11 cellular contexts compared by ENCODE assay signal in the genomic region with DNA sequence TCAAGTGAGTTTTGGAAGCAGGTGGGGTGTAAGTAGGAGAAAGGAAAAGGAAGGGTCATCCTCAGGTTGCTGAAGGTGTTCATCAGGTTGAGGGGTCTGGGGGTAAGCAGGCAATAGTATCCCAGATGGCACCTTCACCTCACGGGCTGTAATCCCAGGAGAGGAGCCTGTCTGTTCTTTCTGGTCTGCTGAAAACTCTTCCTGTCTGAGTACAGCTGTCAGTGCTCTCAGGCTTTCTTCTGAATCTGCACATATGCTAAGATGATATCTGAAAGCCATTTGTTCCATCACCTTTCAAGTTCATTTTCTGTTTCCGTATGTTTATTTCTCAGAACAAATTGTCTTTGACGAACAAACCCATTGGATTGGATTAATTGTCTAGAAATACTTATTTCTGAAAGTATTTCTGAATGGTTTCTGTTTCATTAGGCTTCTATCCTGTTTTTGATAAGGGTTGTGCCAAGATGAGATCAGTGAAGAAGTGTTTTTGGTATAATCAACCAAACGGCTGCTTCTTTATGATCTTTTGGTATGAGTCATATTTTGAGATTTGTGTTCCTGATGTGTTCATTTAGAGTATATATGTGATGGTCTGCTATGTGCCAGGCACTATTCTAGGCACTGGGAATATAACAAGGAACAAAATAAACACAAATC. TPM values are rescaled to one million over a fixed set of nuclear protein-coding genes. Genes with fewer than 3 reads are reported as not detected.
DNase-seq lines count a peak whose midpoint lies in the region; ATAC-seq, FAIRE-seq and TF ChIP-seq lines count a peak whose summit lies in the region.
"Had no signal": no experiment of that assay in that cellular context is flagged by ENCODE, and none has a peak within 500 bp of the region (broad histone marks: within the 10 kb centered on the region; RNA-seq: fewer than 3 reads in every experiment).

No MANE protein-coding gene starts in this region.

- ATAC-seq in GM18858 (IDR thresholded peaks at IDR 0.05; ENCODE audit: unreplicated experiment) (peak; percentile 56), HG03139 (IDR thresholded peaks at IDR 0.05; ENCODE audit: unreplicated experiment) (peak; percentile 56), K562 (no peak), omental fat pad (ENCODE audit: low FRiP score) (no peak)
- ATAC-seq: left lobe of liver had no signal

- no peak for TF ChIP-seq CTCF in AG04450 (IDR thresholded peaks at IDR 0.05; ENCODE audit: low read depth, low read length)
- no peak for TF ChIP-seq CTCF in K562 (IDR thresholded peaks at IDR 0.05 in 2 of 3, conservative IDR thresholded peaks at IDR 0.05 in 1 of 3; ENCODE audit: insufficient read depth in 2 of 3, low read depth in 1 of 3, low read length in 3 of 3)
- no peak for TF ChIP-seq CTCF in omental fat pad (IDR thresholded peaks at IDR 0.05)

- peaks cover 88% of the 10 kb centered on the region for H3K79me2 ChIP-seq in K562 (ENCODE audit: control insufficient read depth, insufficient read depth, low read length)

- BruUV-seq in K562 (replicated peaks; lab: Mats Ljungman, UMichigan) = no TSS peak

- H2AFZ ChIP-seq in K562 (ENCODE audit: low read depth, low read length) = no peak overlapping the region

- FAIRE-seq in K562 (lab: Jason Lieb, UNC) = peak; percentile 23

- peak overlapping the region in 1 of 2 experiments; percentile 32; a peak in 1 of 4 replicates for H3K9ac ChIP-seq in K562 (ENCODE audit: insufficient read depth in 1 of 2, low read depth in 2 of 2, low read length in 2 of 2)

- intact Hi-C loops in K562 (cut with micrococcal nuclease) = no loop called here

- no peaks in the 10 kb centered on the region for H3K9me3 ChIP-seq in AG04450 (ENCODE audit: control insufficient read depth, insufficient read depth, low read length)
- no peaks in the 10 kb centered on the region for H3K9me3 ChIP-seq in K562 (replicated peaks; ENCODE audit: control insufficient read depth, insufficient read depth, low read depth, low read length)

- H3K9me1 ChIP-seq in K562 (ENCODE audit: control insufficient read depth, insufficient read depth, low read length) = peaks cover 15% of the 10 kb centered on the region

- no peaks in the 10 kb centered on the region for H3K27me3 ChIP-seq in AG04450 (ENCODE audit: control insufficient read depth, insufficient read depth, low read length)
- H3K27me3 ChIP-seq in K562 (ENCODE audit: control insufficient read depth in 2 of 2, insufficient read depth in 2 of 2, low read length in 2 of 2) = no peaks in the 10 kb centered on the region
- H3K27me3 ChIP-seq in H7 (ENCODE audit: control insufficient read depth, insufficient read depth, low read length) = no peaks in the 10 kb centered on the region

- DNase-seq in AG04450 (ENCODE audit: low read depth, low spot score) (no peak), K562 (ENCODE audit: extremely low read depth in 1 of 4, low spot score in 3 of 4) (no peak), H7 (no peak), T-helper 9 cell (no peak), omental fat pad (ENCODE audit: low spot score) (no peak), RKO (ENCODE audit: low spot score) (no peak)
- DNase-seq: NCI-H446 treated with DMSO at 0.1 percent for 48 hours had no signal

- TF ChIP-seq RAD21 in K562 (CRISPR knock-in tag; conservative IDR thresholded peaks at IDR 0.05 in 1 of 2, IDR thresholded peaks at IDR 0.05 in 1 of 2) = no peak

- H3K4me2 ChIP-seq in K562 (ENCODE audit: insufficient read depth, low read length) = no peak overlapping the region
- H3K4me2 ChIP-seq: smooth muscle cell had no signal

- 37% methylated on average over 4 of the region's 4 CpGs for WGBS in K562 (ENCODE audit: insufficient coverage, low coverage, missing lambda C conversion rate)

- CTCF ChIA-PET in AG04450 (lab: Charles Lee) = no interaction called here
- CTCF ChIA-PET in K562 (lab: Yijun Ruan, JAX; ENCODE audit: low intra/inter-chr PET ratio) = no interaction called here

- H3K4me3 ChIP-seq in AG04450 (ENCODE audit: low read depth, low read length) = no peak overlapping the region
- H3K4me3 ChIP-seq in K562 = no peak overlapping the region
- no peak overlapping the region for H3K4me3 ChIP-seq in H7 (ENCODE audit: insufficient read depth, low read depth, low read length)
- H3K4me3 ChIP-seq: smooth muscle cell had no signal

- TF ChIP-seq EP300 in K562 (IDR thresholded peaks at IDR 0.05; ENCODE audit: low read length) = no peak

- peaks cover 8 to 12% of the 10 kb centered on the region in 2 experiments; a peak in 2 of 5 replicates for H3K4me1 ChIP-seq in K562 (replicated peaks in 1 of 2; ENCODE audit: control insufficient read depth in 2 of 2, insufficient read depth in 2 of 2, low read length in 2 of 2)

- POLR2A ChIA-PET in AG04450 (lab: Yijun Ruan, JAX) = interaction anchor here (0.8 kb wide), 1 partner anchor 10 kb away, joined by 3 read pairs; no protein-coding TSS in a partner anchor
- POLR2A ChIA-PET in K562 (lab: Yijun Ruan, JAX) = no interaction called here

- in situ Hi-C loops in K562 (cut with MboI) = no loop called here

- H3K27ac ChIP-seq in AG04450 (ENCODE audit: low read depth, low read length) (peak overlapping the region; percentile 13), K562 (ENCODE audit: extremely low read depth, low read depth, low read length) (no peak overlapping the region)

- peaks cover 37% of the 10 kb centered on the region for H4K20me1 ChIP-seq in K562 (replicated peaks; ENCODE audit: control insufficient read depth, insufficient read depth, low read length)

- peaks cover 24% of the 10 kb centered on the region for H3K36me3 ChIP-seq in K562 (ENCODE audit: control insufficient read depth, insufficient read depth, low read length)
- no peaks in the 10 kb centered on the region; the same call in 1 of the 2 replicates for H3K36me3 ChIP-seq in H7 (replicated peaks; ENCODE audit: control insufficient read depth, insufficient read depth, low read length)

- TF ChIP-seq POLR2A in K562 (conservative IDR thresholded peaks at IDR 0.05) = no peak

RNA-seq across cellular contexts. Expression of gene ZNF592, which starts 13.3 kb away (rescaled TPM):
- polyA plus RNA-seq in AG04450 (2011; rRNA removed) (6.2 and 6.9 TPM in 2 replicates), K562 (2011; rRNA removed) (7.4 and 10.4 TPM in 2 replicates), K562 (2014; fragmentation: Illumina TruSeq; extraction: Trizol) (18.5 and 18.8 TPM in 2 replicates), K562 (2014; fragmentation: Nextera tagmentation; extraction: Ambion mirVana) (1 to 10 TPM in 1 of 2 experiments, under 1 TPM in 1; 0.88 to 1.7 TPM), K562 (2014; rRNA removed) (11.6 TPM in 2 replicates)
- polyA minus RNA-seq in AG04450 (2011; rRNA and poly(A)+ RNA removed) = 10.3 and 12.7 TPM in 2 replicates
- total RNA-seq in K562 (2011; cell fraction: chromatin; rRNA removed; ENCODE audit: low replicate concordance) = 22.7 and 35.2 TPM in 2 replicates
- 18.4 and 21.7 TPM in 2 replicates for total RNA-seq in K562 (2011; cell fraction: nucleolus; rRNA removed)
- 22.7 and 26.9 TPM in 2 replicates for total RNA-seq in K562 (2011; cell fraction: nucleoplasm; rRNA removed)
- total RNA-seq in K562 (2014; rRNA removed) (5.9 and 9.1 TPM in 2 replicates), K562 (2014; rRNA removed; fragmentation: Illumina TruSeq; extraction: Trizol) (6.3 and 6.6 TPM in 2 replicates), K562 (2015; rRNA removed; fragmentation: Illumina TruSeq; extraction: Trizol) (9.1 and 9.2 TPM in 2 replicates), K562 (2021) (22.0 and 23.8 TPM in 2 replicates), omental fat pad (10 to 100 TPM; 13.7 to 22.8 (median 20.0) TPM)
- polyA plus RNA-seq in K562 (2011; cell fraction: cytosol; rRNA removed) = 8.8 and 14.0 TPM in 2 replicates
- polyA plus RNA-seq in K562 (2011; cell fraction: nucleus; rRNA removed) = 15.9 and 24.2 TPM in 2 replicates
- polyA plus RNA-seq in K562 (2012) = 12.6 and 16.1 TPM in 2 replicates
- polyA minus RNA-seq in K562 (2011; rRNA and poly(A)+ RNA removed) = 7.6 and 8.8 TPM in 2 replicates
- 13.0 and 13.9 TPM in 2 replicates for polyA minus RNA-seq in K562 (2011; cell fraction: cytosol; rRNA and poly(A)+ RNA removed)
- 8.2 and 9.0 TPM in 2 replicates for polyA minus RNA-seq in K562 (2011; cell fraction: nucleus; rRNA and poly(A)+ RNA removed)
- 17.0 and 17.6 TPM in 2 replicates for total RNA-seq in H7 (2014; rRNA removed; shearing (Covaris generic))

RNA-seq across cellular contexts. Expression of gene SEC11A, which starts 45.7 kb away (rescaled TPM):
- polyA plus RNA-seq in AG04450 (2011; rRNA removed) (218 and 324 TPM in 2 replicates), K562 (2011; rRNA removed) (166 and 238 TPM in 2 replicates), K562 (2014; fragmentation: Illumina TruSeq; extraction: Trizol) (240 and 254 TPM in 2 replicates), K562 (2014; fragmentation: Nextera tagmentation; extraction: Ambion mirVana) (100 to 1,000 TPM; 206 to 229 TPM), K562 (2014; rRNA removed) (301 and 310 TPM in 2 replicates)
- polyA minus RNA-seq in AG04450 (2011; rRNA and poly(A)+ RNA removed) = 69.7 and 92.2 TPM in 2 replicates
- 73.8 and 151 TPM in 2 replicates for total RNA-seq in K562 (2011; cell fraction: chromatin; rRNA removed; ENCODE audit: low replicate concordance)
- 86.1 and 103 TPM in 2 replicates for total RNA-seq in K562 (2011; cell fraction: nucleolus; rRNA removed)
- total RNA-seq in K562 (2011; cell fraction: nucleoplasm; rRNA removed) = 189 and 195 TPM in 2 replicates
- total RNA-seq in K562 (2014; rRNA removed) (170 and 198 TPM in 2 replicates), K562 (2014; rRNA removed; fragmentation: Illumina TruSeq; extraction: Trizol) (270 and 314 TPM in 2 replicates), K562 (2015; rRNA removed; fragmentation: Illumina TruSeq; extraction: Trizol) (204 and 217 TPM in 2 replicates), K562 (2021) (175 and 183 TPM in 2 replicates), omental fat pad (100 to 1,000 TPM; 131 to 191 (median 149) TPM)
- 49.8 and 172 TPM in 2 replicates for polyA plus RNA-seq in K562 (2011; cell fraction: cytosol; rRNA removed)
- 32.1 and 71.9 TPM in 2 replicates for polyA plus RNA-seq in K562 (2011; cell fraction: nucleus; rRNA removed)
- polyA plus RNA-seq in K562 (2012) = 230 and 261 TPM in 2 replicates
- 166 and 171 TPM in 2 replicates for polyA minus RNA-seq in K562 (2011; rRNA and poly(A)+ RNA removed)
- 52.9 and 55.4 TPM in 2 replicates for polyA minus RNA-seq in K562 (2011; cell fraction: cytosol; rRNA and poly(A)+ RNA removed)
- polyA minus RNA-seq in K562 (2011; cell fraction: nucleus; rRNA and poly(A)+ RNA removed) = 17.9 and 29.9 TPM in 2 replicates
- total RNA-seq in H7 (2014; rRNA removed; shearing (Covaris generic)) = 153 and 187 TPM in 2 replicates

RNA-seq across cellular contexts. Expression of gene ALPK3, which starts 55.5 kb away (rescaled TPM):
- polyA plus RNA-seq in AG04450 (2011; rRNA removed) (0.04 and 0.09 TPM in 2 replicates), K562 (2011; rRNA removed) (0.07 and 0.20 TPM in 2 replicates), K562 (2014; fragmentation: Illumina TruSeq; extraction: Trizol) (0.04 and 0.08 TPM in 2 replicates), K562 (2014; fragmentation: Nextera tagmentation; extraction: Ambion mirVana) (not detected), K562 (2014; rRNA removed) (0.09 and 1.0 TPM in 2 replicates)
- polyA minus RNA-seq in AG04450 (2011; rRNA and poly(A)+ RNA removed) = 0.09 and 0.13 TPM in 2 replicates
- 0.23 and 0.32 TPM in 2 replicates for total RNA-seq in K562 (2011; cell fraction: chromatin; rRNA removed; ENCODE audit: low replicate concordance)
- 0.13 and 0.33 TPM in 2 replicates for total RNA-seq in K562 (2011; cell fraction: nucleolus; rRNA removed)
- 0.23 and 0.37 TPM in 2 replicates for total RNA-seq in K562 (2011; cell fraction: nucleoplasm; rRNA removed)
- total RNA-seq in K562 (2014; rRNA removed) (0.05 and 0.08 TPM in 2 replicates), K562 (2014; rRNA removed; fragmentation: Illumina TruSeq; extraction: Trizol) (0.03 and 0.07 TPM in 2 replicates), K562 (2015; rRNA removed; fragmentation: Illumina TruSeq; extraction: Trizol) (0.07 and 0.15 TPM in 2 replicates), K562 (2021) (0.07 and 0.13 TPM in 2 replicates), omental fat pad (1 to 10 TPM; 3.1 to 7.7 (median 3.8) TPM)
- polyA plus RNA-seq in K562 (2011; cell fraction: cytosol; rRNA removed) = 0.12 and 0.39 TPM in 2 replicates
- 0.20 and 0.25 TPM in 2 replicates for polyA plus RNA-seq in K562 (2011; cell fraction: nucleus; rRNA removed)
- 0.12 and 0.26 TPM in 2 replicates for polyA plus RNA-seq in K562 (2012)
- 0.03 and 0.07 TPM in 2 replicates for polyA minus RNA-seq in K562 (2011; rRNA and poly(A)+ RNA removed)
- polyA minus RNA-seq in K562 (2011; cell fraction: cytosol; rRNA and poly(A)+ RNA removed) = 0.18 TPM in 1 of 2 replicates, not detected in the other
- 0.22 and 0.27 TPM in 2 replicates for polyA minus RNA-seq in K562 (2011; cell fraction: nucleus; rRNA and poly(A)+ RNA removed)
- total RNA-seq in H7 (2014; rRNA removed; shearing (Covaris generic)) = 0.59 and 0.81 TPM in 2 replicates

Comparison
In these comparisons a context has a peak if more than half of its experiments do, and no peak if none do; other contexts are left out.
1. ATAC-seq: peak in GM18858 (single experiment) and HG03139 (single experiment); none in K562 (single experiment) and omental fat pad (single experiment).